Comparison of ENCODE assay signal across 20 cellular contexts in the genomic region with DNA sequence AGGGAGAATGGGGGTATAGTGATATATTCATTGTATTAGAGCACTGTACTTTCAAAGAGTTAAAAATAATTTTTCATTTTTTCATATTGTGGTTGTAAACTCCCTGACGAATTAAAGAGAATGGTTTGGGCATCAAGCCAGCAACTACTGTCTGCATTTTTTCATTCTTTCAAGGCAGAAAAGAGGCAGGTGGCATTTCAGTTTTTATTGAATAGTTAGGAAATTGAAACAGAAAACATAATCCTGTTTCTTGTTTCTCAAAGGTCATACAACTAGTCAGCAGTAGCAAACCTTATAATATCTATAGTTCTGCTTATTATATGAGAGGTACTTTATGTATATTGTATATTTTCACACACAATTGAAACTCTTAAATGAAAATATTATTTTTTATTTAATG.
"Had no signal": no experiment of that assay in that cellular context is flagged by ENCODE, and none has a peak within 500 bp of the region (broad histone marks: within the 10 kb centered on the region; RNA-seq: fewer than 3 reads in every experiment).

No MANE protein-coding gene starts in this region.

- H3K27ac ChIP-seq: ascending aorta, breast epithelium, heart right ventricle, left ventricle myocardium inferior, upper lobe of right lung had no signal

- H3K36me3 ChIP-seq: ascending aorta, breast epithelium, heart right ventricle, left ventricle myocardium inferior, upper lobe of right lung had no signal

- H3K9me3 ChIP-seq: ascending aorta, breast epithelium, heart right ventricle, left ventricle myocardium inferior, upper lobe of right lung had no signal

- ATAC-seq: activated CD8-positive, alpha-beta memory T cell treated with anti-CD3 and anti-CD28 coated beads, Interleukin-2, amount 10 ng/mL, durations not matched to agents 7 days and 5 days; esophagus mucosa; heart right ventricle; upper lobe of right lung had no signal

- H3K27me3 ChIP-seq: ascending aorta, breast epithelium, heart right ventricle, upper lobe of right lung had no signal

- H3K4me1 ChIP-seq: ascending aorta, breast epithelium, heart right ventricle, left ventricle myocardium inferior, upper lobe of right lung had no signal

- H3K4me3 ChIP-seq: ascending aorta, breast epithelium, heart right ventricle, left ventricle myocardium inferior, upper lobe of right lung had no signal

- DNase-seq: activated CD4-positive, alpha-beta memory T cell treated with anti-CD3 and anti-CD28 coated beads, Interleukin-2, amount 10 ng/mL, durations not matched to agents 7 days and 5 days; activated CD4-positive, alpha-beta T cell treated with anti-CD3 and anti-CD28 coated beads for 48 hours; activated CD4-positive, CD25-positive, alpha-beta regulatory T cell; activated CD8-positive, alpha-beta memory T cell treated with anti-CD3 and anti-CD28 coated beads, Interleukin-2, amount 10 ng/mL, durations not matched to agents 7 days and 5 days; activated naive CD8-positive, alpha-beta T cell treated with anti-CD3 and anti-CD28 coated beads for 36 hours; cerebellar nuclear complex; effector CD8-positive, alpha-beta T cell; heart right ventricle; kidney glomerular epithelial cell; left ventricle myocardium inferior; mammary epithelial cell; naive B cell; stimulated activated CD4-positive, alpha-beta T cell treated with anti-CD3 and anti-CD28 coated beads, Interleukin-12 subunit alpha, Interleukin-12 subunit beta, amount 100 ng/mL, for 4 hours; stimulated activated CD4-positive, alpha-beta T cell treated with anti-CD3 and anti-CD28 coated beads, Interleukin-1b, Interleukin-23, amount 100 ng/mL, for 48 hours; stimulated activated CD8-positive, alpha-beta memory T cell treated with anti-CD3 and anti-CD28 coated beads, Interleukin-4, amount 100 ng/mL, for 48 hours; stimulated activated naive CD4-positive, alpha-beta T cell; upper lobe of right lung had no signal
